ENCODE assay signal across 13 cellular contexts in genomic region chr13:46168818-46169217, GRCh38. TPM values are rescaled to one million over a fixed set of nuclear protein-coding genes. Genes with fewer than 3 reads are reported as not detected.
DNase-seq lines count a peak whose midpoint lies in the region; ATAC-seq and TF ChIP-seq lines count a peak whose summit lies in the region.
"Had no signal": no experiment of that assay in that cellular context is flagged by ENCODE, and none has a peak within 500 bp of the region (broad histone marks: within the 10 kb centered on the region; RNA-seq: fewer than 3 reads in every experiment).

No MANE protein-coding gene starts in this region.

- no peak overlapping the region for H2AFZ ChIP-seq in SU-DHL-6 (ENCODE audit: low read depth, low read length, severe bottlenecking)
- no peak overlapping the region for H2AFZ ChIP-seq in hepatocyte

- H3F3A ChIP-seq in SU-DHL-6 (ENCODE audit: insufficient read depth), result peaks cover 94% of the 10 kb centered on the region

- peak overlapping the region; percentile 89 to 98 (median 94) for H3K4me3 Mint-ChIP-seq in CD4-positive, CD25-positive, alpha-beta regulatory T cell

- peak overlapping the region; percentile 90 to 100 (median 94) for H3K27ac Mint-ChIP-seq in CD4-positive, CD25-positive, alpha-beta regulatory T cell

- no peaks in the 10 kb centered on the region for H3K9me3 Mint-ChIP-seq in CD4-positive, CD25-positive, alpha-beta regulatory T cell

- H3K9me3 ChIP-seq in CD4-positive, CD25-positive, alpha-beta regulatory T cell (ENCODE audit: control insufficient read depth in 2 of 2, low read length in 2 of 2), result no peaks in the 10 kb centered on the region
- H3K9me3 ChIP-seq in SU-DHL-6 (ENCODE audit: insufficient read depth, low read length) (no peaks in the 10 kb centered on the region), hepatocyte (ENCODE audit: low read depth) (no peaks in the 10 kb centered on the region)
- H3K9me3 ChIP-seq: Caco-2, colonic mucosa had no signal

- H3K4me3 ChIP-seq in CD4-positive, CD25-positive, alpha-beta regulatory T cell (ENCODE audit: low read depth, low read length), result peak overlapping the region; percentile 88
- H3K4me3 ChIP-seq in SU-DHL-6 (ENCODE audit: insufficient read depth, low read length, poor library complexity, severe bottlenecking) (peak overlapping the region; percentile 35), hepatocyte (no peak overlapping the region)
- H3K4me3 ChIP-seq: colonic mucosa had no signal

- peak overlapping the region; percentile 94 for H3K27ac ChIP-seq in CD4-positive, CD25-positive, alpha-beta regulatory T cell (ENCODE audit: insufficient read depth, low read length, poor library complexity, severe bottlenecking)
- H3K27ac ChIP-seq in SU-DHL-6 (ENCODE audit: low read depth, low read length), result peak overlapping the region; percentile 99
- H3K27ac ChIP-seq in hepatocyte, result peak overlapping the region; percentile 72
- H3K27ac ChIP-seq: colonic mucosa had no signal

- peak overlapping the region; percentile 45 for H3K9ac ChIP-seq in SU-DHL-6 (ENCODE audit: low read length)

- peaks cover 10% of the 10 kb centered on the region for H3K36me3 ChIP-seq in CD4-positive, CD25-positive, alpha-beta regulatory T cell (ENCODE audit: control insufficient read depth, insufficient read depth, low read length)
- peaks cover 19% of the 10 kb centered on the region for H3K36me3 ChIP-seq in SU-DHL-6 (ENCODE audit: low read length)
- no peaks in the 10 kb centered on the region for H3K36me3 ChIP-seq in hepatocyte (replicated peaks; ENCODE audit: insufficient read depth, low read depth)
- H3K36me3 ChIP-seq: colonic mucosa had no signal

- H3K4me2 ChIP-seq in SU-DHL-6 (ENCODE audit: low read depth, low read length, poor library complexity, severe bottlenecking) (peak overlapping the region; percentile 98), hepatocyte (peak overlapping the region; percentile 10)

- H4K20me1 ChIP-seq in SU-DHL-6 (ENCODE audit: low read depth, low read length) (peaks cover 55% of the 10 kb centered on the region), hepatocyte (ENCODE audit: insufficient read depth, poor library complexity, severe bottlenecking) (no peaks in the 10 kb centered on the region)

- H3K27me3 ChIP-seq in CD4-positive, CD25-positive, alpha-beta regulatory T cell (ENCODE audit: control insufficient read depth, insufficient read depth, low read length), result no peaks in the 10 kb centered on the region
- H3K27me3 ChIP-seq in SU-DHL-6 (ENCODE audit: low read length), result no peaks in the 10 kb centered on the region
- no peaks in the 10 kb centered on the region for H3K27me3 ChIP-seq in hepatocyte
- H3K27me3 ChIP-seq: colonic mucosa had no signal

- peaks cover 63 to 100% (median 88%) of the 10 kb centered on the region in 4 donors for H3K4me1 Mint-ChIP-seq in CD4-positive, CD25-positive, alpha-beta regulatory T cell

- H3K79me2 ChIP-seq in SU-DHL-6 (ENCODE audit: insufficient read depth, low read length) (peaks cover 97% of the 10 kb centered on the region), hepatocyte (no peaks in the 10 kb centered on the region)

- peaks cover 99% of the 10 kb centered on the region for H3K4me1 ChIP-seq in CD4-positive, CD25-positive, alpha-beta regulatory T cell (ENCODE audit: control insufficient read depth, insufficient read depth, low read length, poor library complexity, severe bottlenecking)
- peaks cover 4% of the 10 kb centered on the region for H3K4me1 ChIP-seq in hepatocyte (ENCODE audit: insufficient read depth)
- H3K4me1 ChIP-seq: Caco-2, colonic mucosa had no signal

- H3K27me3 Mint-ChIP-seq in CD4-positive, CD25-positive, alpha-beta regulatory T cell, result no peaks in the 10 kb centered on the region

- H3K36me3 Mint-ChIP-seq in CD4-positive, CD25-positive, alpha-beta regulatory T cell, result peaks cover 18% of the 10 kb centered on the region

- H3K9me2 ChIP-seq in SU-DHL-6 (replicated peaks; ENCODE audit: insufficient read depth, low read length), result no peaks in the 10 kb centered on the region
- H3K9me2 ChIP-seq in hepatocyte (replicated peaks; ENCODE audit: insufficient read depth), result no peaks in the 10 kb centered on the region

- ATAC-seq in CD4-positive, CD25-positive, alpha-beta regulatory T cell (ENCODE audit: low read depth in 2 of 2), result no peak
- ATAC-seq in GM18868 (IDR thresholded peaks at IDR 0.05; ENCODE audit: unreplicated experiment) (peak; percentile 20), omental fat pad (ENCODE audit: low FRiP score) (no peak), Right ventricle myocardium superior (ENCODE audit: poor library complexity) (no peak)

- no peak for DNase-seq in CD4-positive, CD25-positive, alpha-beta regulatory T cell
- no peak for DNase-seq in hepatocyte (ENCODE audit: low spot score)
- DNase-seq in omental fat pad (ENCODE audit: low spot score), result no peak
- DNase-seq in medulla oblongata (ENCODE audit: extremely low spot score), result no peak
- DNase-seq in Right ventricle myocardium superior, result no peak
- DNase-seq in NCI-H82 (lab: John Stamatoyannopoulos, UW), result no peak
- DNase-seq: activated gamma-delta T cell, colonic mucosa, NCI-H1694 treated with DMSO at 0.1 percent for 48 hours had no signal

- intact Hi-C loops in Right ventricle myocardium superior (cut with DNase I), result no loop called here

- TF ChIP-seq CTCF in SU-DHL-6 (IDR thresholded peaks at IDR 0.05; ENCODE audit: insufficient read depth, low read length, poor library complexity, severe bottlenecking) (no peak), hepatocyte (IDR thresholded peaks at IDR 0.05; ENCODE audit: poor library complexity) (no peak), omental fat pad (IDR thresholded peaks at IDR 0.05) (no peak)

RNA-seq across cellular contexts. Expression of gene LCP1, which starts 13.2 kb away (rescaled TPM):
- 516 TPM for total RNA-seq in CD4-positive, CD25-positive, alpha-beta regulatory T cell
- polyA plus RNA-seq in CD4-positive, CD25-positive, alpha-beta regulatory T cell, result 1,000 to 10,000 TPM in 3 of 4 donors, 100 to 1,000 TPM in 1; 831 to 1,155 (median 1,047) TPM
- 30.6 and 31.5 TPM in 2 replicates for total RNA-seq in hepatocyte
- polyA plus RNA-seq in hepatocyte, result 17.7 and 18.9 TPM in 2 replicates
- 100 to 1,000 TPM in 3 of 4 donors, 10 to 100 TPM in 1; 61.0 to 325 (median 142) TPM for total RNA-seq in omental fat pad
- total RNA-seq in Right ventricle myocardium superior, result 20.5 TPM

RNA-seq across cellular contexts. Expression of gene LRRC63, which starts 42.9 kb away (rescaled TPM):
- 0.20 TPM for total RNA-seq in CD4-positive, CD25-positive, alpha-beta regulatory T cell
- under 1 TPM; 0.12 to 0.49 (median 0.18) TPM for polyA plus RNA-seq in CD4-positive, CD25-positive, alpha-beta regulatory T cell
- total RNA-seq in hepatocyte (0.68 TPM in 1 of 2 replicates, not detected in the other), omental fat pad (1 to 10 TPM in 1 of 4 donors, not detected in 3; 1.0 TPM), Right ventricle myocardium superior (not detected)
- 0.21 TPM in 1 of 2 replicates, not detected in the other for polyA plus RNA-seq in hepatocyte
- total RNA-seq: Caco-2, colonic mucosa, right cardiac atrium had no signal
- polyA plus RNA-seq: right cardiac atrium had no signal
